1 cellular context compared by ENCODE assay signal in genomic region chr1:202018476-202019234, GRCh38.
TF ChIP-seq lines count a peak whose summit lies in the region.

No MANE protein-coding gene starts in this region.

TF ChIP-seq in HepG2, 621 proteins besides CTCF, POLR2A, EP300 and RAD21 (continued from another document and continues in another):
- peak; percentile 72; the same call in 1 of the 2 replicates for TF ChIP-seq ZNF710 (CRISPR knock-in tag; IDR thresholded peaks at IDR 0.05; ENCODE audit: borderline replicate concordance)
- peak; percentile 67; the same call in 1 of the 2 replicates for TF ChIP-seq ARID5B (CRISPR knock-in tag; IDR thresholded peaks at IDR 0.05)
- TF ChIP-seq ZMYM4 (CRISPR knock-in tag; IDR thresholded peaks at IDR 0.05), result peak; percentile 15
- TF ChIP-seq ZEB1 (IDR thresholded peaks at IDR 0.05; ENCODE audit: insufficient replicate concordance, low read depth), result peak; percentile 67
- 0 out of 2 replicates have a peak, but pooled peaks have one; percentile 16 for TF ChIP-seq KMT2B (CRISPR knock-in tag; IDR thresholded peaks at IDR 0.05)
- peak; percentile 54; the same call in 1 of the 2 replicates for TF ChIP-seq ZNF788 (CRISPR knock-in tag; IDR thresholded peaks at IDR 0.05; ENCODE audit: borderline replicate concordance)
- TF ChIP-seq HNF1A (IDR thresholded peaks at IDR 0.05; ENCODE audit: low read depth), result peak; percentile 43; the same call in 1 of the 2 replicates
- TF ChIP-seq HNF1A (CRISPR knock-in tag; IDR thresholded peaks at IDR 0.05; ENCODE audit: borderline replicate concordance), result peak; percentile 14; the same call in 1 of the 2 replicates
- peak; percentile 94; the same call in 1 of the 2 replicates for TF ChIP-seq RXRA (CRISPR knock-in tag; IDR thresholded peaks at IDR 0.05)
- no peak for TF ChIP-seq ZNF580 (CRISPR knock-in tag; IDR thresholded peaks at IDR 0.05; ENCODE audit: borderline replicate concordance, low read depth)
- peak; percentile 49 for TF ChIP-seq NCOA2 (CRISPR knock-in tag; IDR thresholded peaks at IDR 0.05)
- TF ChIP-seq SRSF1 (optimal IDR thresholded peaks at IDR 0.05; ENCODE audit: low read depth, low read length), result no peak
- TF ChIP-seq ZNF792 (CRISPR knock-in tag; IDR thresholded peaks at IDR 0.05), result peak; percentile 52; the same call in 1 of the 2 replicates
- 0 out of 2 replicates have a peak, but pooled peaks have one; percentile 56 for TF ChIP-seq HNRNPL (IDR thresholded peaks at IDR 0.05; ENCODE audit: low read depth, low read length)
- peak; percentile 76 for TF ChIP-seq PAXIP1 (CRISPR knock-in tag; conservative IDR thresholded peaks at IDR 0.05)
- 0 out of 2 replicates have a peak, but pooled peaks have one; percentile 35 for TF ChIP-seq TBP (CRISPR knock-in tag; IDR thresholded peaks at IDR 0.05)
- TF ChIP-seq PLRG1 (conservative IDR thresholded peaks at IDR 0.05), result no peak
- no peak for TF ChIP-seq ZMAT3 (CRISPR knock-in tag; conservative IDR thresholded peaks at IDR 0.05)
- TF ChIP-seq ZNF563 (CRISPR knock-in tag; IDR thresholded peaks at IDR 0.05), result peak; percentile 15; the same call in 1 of the 2 replicates
- 0 out of 2 replicates have a peak, but pooled peaks have one; percentile 27 for TF ChIP-seq ZNF703 (CRISPR knock-in tag; IDR thresholded peaks at IDR 0.05; ENCODE audit: borderline replicate concordance)
- no peak for TF ChIP-seq BRF2 (CRISPR knock-in tag; IDR thresholded peaks at IDR 0.05)
- TF ChIP-seq KAT8 (CRISPR knock-in tag; IDR thresholded peaks at IDR 0.05), result peak; percentile 74
- 0 out of 2 replicates have a peak, but pooled peaks have one; percentile 26 for TF ChIP-seq SIN3A (IDR thresholded peaks at IDR 0.05; ENCODE audit: borderline replicate concordance, low read depth, low read length)
- no peak for TF ChIP-seq NONO (IDR thresholded peaks at IDR 0.05)
- TF ChIP-seq NONO (CRISPR knock-in tag; conservative IDR thresholded peaks at IDR 0.05), result peak; percentile 51; the same call in 1 of the 2 replicates
- peak; percentile 54; the same call in 1 of the 2 replicates for TF ChIP-seq JUNB (CRISPR knock-in tag; IDR thresholded peaks at IDR 0.05; ENCODE audit: borderline replicate concordance)
- TF ChIP-seq AHDC1 (CRISPR knock-in tag; IDR thresholded peaks at IDR 0.05; ENCODE audit: borderline replicate concordance), result peak; percentile 71; the same call in 1 of the 2 replicates
- TF ChIP-seq ZNF160 (CRISPR knock-in tag; IDR thresholded peaks at IDR 0.05), result no peak
- no peak; the same call in 1 of the 2 replicates for TF ChIP-seq ATF2 (CRISPR knock-in tag; IDR thresholded peaks at IDR 0.05)
- no peak for TF ChIP-seq ZNF331 (CRISPR knock-in tag; IDR thresholded peaks at IDR 0.05)
- TF ChIP-seq FOXP1 (IDR thresholded peaks at IDR 0.05), result peak; percentile 63
- peak; percentile 92 for TF ChIP-seq FOXP1 (CRISPR knock-in tag; IDR thresholded peaks at IDR 0.05)
- 0 out of 2 replicates have a peak, but pooled peaks have one; percentile 5 for TF ChIP-seq CBX5 (CRISPR knock-in tag; IDR thresholded peaks at IDR 0.05; ENCODE audit: borderline replicate concordance)
- peak; percentile 82; the same call in 1 of the 2 replicates for TF ChIP-seq ZNF292 (CRISPR knock-in tag; IDR thresholded peaks at IDR 0.05; ENCODE audit: borderline replicate concordance, low read depth)
- peak; percentile 58 for TF ChIP-seq ASH2L (IDR thresholded peaks at IDR 0.05; ENCODE audit: insufficient read length, low read depth, low read length)
